20 cellular contexts compared by ENCODE assay signal in genomic region chr1:85569737-85570404, GRCh38. TPM values are rescaled to one million over a fixed set of nuclear protein-coding genes. Genes with fewer than 3 reads are reported as not detected.
A peak's percentile ranks its signal among the peaks of the same experiment; 100 is the strongest.
DNase-seq lines count a peak whose midpoint lies in the region; ATAC-seq and FAIRE-seq lines count a peak whose summit lies in the region.
"Had no signal": no experiment of that assay in that cellular context is flagged by ENCODE, and none has a peak within 500 bp of the region (broad histone marks: within the 10 kb centered on the region; RNA-seq: fewer than 3 reads in every experiment).

No MANE protein-coding gene starts in this region.

- no peak overlapping the region for H3K27ac ChIP-seq in small intestine (ENCODE audit: low read depth in 1 of 2, low read length in 1 of 2)

- peaks cover 0 to 4% (median 0%) of the 10 kb centered on the region in 9 donors for H3K9me3 Mint-ChIP-seq in naive thymus-derived CD8-positive, alpha-beta T cell
- H3K9me3 Mint-ChIP-seq: activated T-helper 17 cell treated with anti-CD3 and anti-CD28 coated beads, Interleukin-2, amount 50 U/mL, for 72 hours had no signal

- H3K27me3 ChIP-seq in adipocyte (replicated peaks; ENCODE audit: control insufficient read depth, insufficient read depth, low read length) (no peaks in the 10 kb centered on the region), small intestine (ENCODE audit: control insufficient read depth in 2 of 2, insufficient read depth in 2 of 2, low read length in 2 of 2) (no peaks in the 10 kb centered on the region)

- H3K4me1 Mint-ChIP-seq in naive thymus-derived CD8-positive, alpha-beta T cell = no peaks in the 10 kb centered on the region
- H3K4me1 Mint-ChIP-seq: activated T-helper 17 cell treated with anti-CD3 and anti-CD28 coated beads, Interleukin-2, amount 50 U/mL, for 72 hours; IgD-negative memory B cell had no signal

- H3K27ac Mint-ChIP-seq in naive thymus-derived CD8-positive, alpha-beta T cell = no peak overlapping the region
- H3K27ac Mint-ChIP-seq: activated T-helper 17 cell treated with anti-CD3 and anti-CD28 coated beads, Interleukin-2, amount 50 U/mL, for 72 hours; IgD-negative memory B cell had no signal

- H3K4me3 ChIP-seq in adipocyte (ENCODE audit: low read length) (no peak overlapping the region), small intestine (ENCODE audit: low read depth in 1 of 2, low read length in 2 of 2) (no peak overlapping the region)

- DNase-seq in adipocyte (ENCODE audit: low read depth) (no peak), left kidney (ENCODE audit: low read depth, low spot score) (peak; percentile 25), small intestine (peak; percentile 8), NOMO-1 treated with DMSO at 0.1 percent for 48 hours (lab: John Stamatoyannopoulos, UW; ENCODE audit: unreplicated experiment) (no peak)
- DNase-seq in naive thymus-derived CD8-positive, alpha-beta T cell = no peak
- DNase-seq: activated CD4-positive, CD25-positive, alpha-beta regulatory T cell; cerebellar nuclear complex; left cardiac atrium; NCI-H1930; NCI-H510A; posterior cingulate gyrus; stimulated activated CD4-positive, alpha-beta T cell treated with anti-CD3 and anti-CD28 coated beads, Interleukin-15, amount 100 ng/mL, for 24 hours; stimulated activated naive CD4-positive, alpha-beta T cell treated with Interleukin-2 at 50 U/mL for 16 hours had no signal

- H3K9me3 ChIP-seq in adipocyte (ENCODE audit: control insufficient read depth, low read length) (no peaks in the 10 kb centered on the region), small intestine (ENCODE audit: control insufficient read depth, low read depth) (no peaks in the 10 kb centered on the region)

- H3K36me3 Mint-ChIP-seq in naive thymus-derived CD8-positive, alpha-beta T cell = peaks cover 0 to 2% (median 0%) of the 10 kb centered on the region in 3 donors
- H3K36me3 Mint-ChIP-seq: IgD-negative memory B cell had no signal

- POLR2A ChIA-PET in naive thymus-derived CD8-positive, alpha-beta T cell (lab: Charles Lee) = no interaction called here

- 72 to 79% (median 76%) methylated on average over 8 of the region's 8 CpGs for WGBS in small intestine, 3 donors

- ATAC-seq in naive thymus-derived CD8-positive, alpha-beta T cell = no peak
- no peak for ATAC-seq in GM18861 (IDR thresholded peaks at IDR 0.05; ENCODE audit: unreplicated experiment)
- no peak for ATAC-seq in HG02884 (IDR thresholded peaks at IDR 0.05; ENCODE audit: unreplicated experiment)
- ATAC-seq: activated T-helper 17 cell treated with anti-CD3 and anti-CD28 coated beads, Interleukin-2, amount 50 U/mL, for 72 hours; Right ventricle myocardium inferior had no signal

- H3K4me1 ChIP-seq in adipocyte (ENCODE audit: control insufficient read depth, insufficient read depth, low read length) = peaks cover 54% of the 10 kb centered on the region
- peaks cover 0 to 4% of the 10 kb centered on the region in 2 donors for H3K4me1 ChIP-seq in small intestine (ENCODE audit: control insufficient read depth in 2 of 2, insufficient read depth in 1 of 2, low read depth in 1 of 2, low read length in 1 of 2)

- no peak overlapping the region for H3K4me3 Mint-ChIP-seq in naive thymus-derived CD8-positive, alpha-beta T cell
- H3K4me3 Mint-ChIP-seq: activated T-helper 17 cell treated with anti-CD3 and anti-CD28 coated beads, Interleukin-2, amount 50 U/mL, for 72 hours; IgD-negative memory B cell had no signal

- H3K9ac ChIP-seq in adipocyte (ENCODE audit: low read length) = peak overlapping the region; percentile 33

- peak; percentile 83 for FAIRE-seq in G401.6 (lab: Jason Lieb, UNC)
- no peak for FAIRE-seq in small intestine (lab: Jason Lieb, UNC)

- H3K36me3 ChIP-seq in adipocyte (ENCODE audit: control insufficient read depth, insufficient read depth, low read length, severe bottlenecking) (peaks cover 11% of the 10 kb centered on the region), small intestine (ENCODE audit: control insufficient read depth in 2 of 2, insufficient read depth in 2 of 2, low read length in 2 of 2) (no peaks in the 10 kb centered on the region)

- H3K27me3 Mint-ChIP-seq in naive thymus-derived CD8-positive, alpha-beta T cell = peaks cover 20 to 64% (median 28%) of the 10 kb centered on the region in 5 donors

RNA-seq across cellular contexts. Expression of gene CCN1, which starts 10.7 kb away (rescaled TPM):
- 10 to 100 TPM in 1 of 3 donors, 1 to 10 TPM in 2; 2.5 to 88.0 (median 3.5) TPM for polyA plus RNA-seq in small intestine
- not detected for total RNA-seq in naive thymus-derived CD8-positive, alpha-beta T cell
- not detected for polyA plus RNA-seq in naive thymus-derived CD8-positive, alpha-beta T cell
- total RNA-seq: activated T-helper 17 cell treated with anti-CD3 and anti-CD28 coated beads, Interleukin-2, amount 50 U/mL, for 72 hours; T-helper 2 cell treated with Interferon-gamma antibody and Interleukin-4, amounts not matched to agents 100 ng/mL and 5 ng/mL, for 36 hours had no signal
- polyA plus RNA-seq: IgD-negative memory B cell had no signal

Comparison
In these comparisons a context has a peak if more than half of its experiments do, and no peak if none do; other contexts are left out.
1. DNase-seq: peak in left kidney (single experiment) and small intestine (single experiment); none in adipocyte (single experiment), naive thymus-derived CD8-positive, alpha-beta T cell (0 of 10) and NOMO-1 treated with DMSO at 0.1 percent for 48 hours (single experiment).